1 cellular context compared by ENCODE assay signal in the genomic region with DNA sequence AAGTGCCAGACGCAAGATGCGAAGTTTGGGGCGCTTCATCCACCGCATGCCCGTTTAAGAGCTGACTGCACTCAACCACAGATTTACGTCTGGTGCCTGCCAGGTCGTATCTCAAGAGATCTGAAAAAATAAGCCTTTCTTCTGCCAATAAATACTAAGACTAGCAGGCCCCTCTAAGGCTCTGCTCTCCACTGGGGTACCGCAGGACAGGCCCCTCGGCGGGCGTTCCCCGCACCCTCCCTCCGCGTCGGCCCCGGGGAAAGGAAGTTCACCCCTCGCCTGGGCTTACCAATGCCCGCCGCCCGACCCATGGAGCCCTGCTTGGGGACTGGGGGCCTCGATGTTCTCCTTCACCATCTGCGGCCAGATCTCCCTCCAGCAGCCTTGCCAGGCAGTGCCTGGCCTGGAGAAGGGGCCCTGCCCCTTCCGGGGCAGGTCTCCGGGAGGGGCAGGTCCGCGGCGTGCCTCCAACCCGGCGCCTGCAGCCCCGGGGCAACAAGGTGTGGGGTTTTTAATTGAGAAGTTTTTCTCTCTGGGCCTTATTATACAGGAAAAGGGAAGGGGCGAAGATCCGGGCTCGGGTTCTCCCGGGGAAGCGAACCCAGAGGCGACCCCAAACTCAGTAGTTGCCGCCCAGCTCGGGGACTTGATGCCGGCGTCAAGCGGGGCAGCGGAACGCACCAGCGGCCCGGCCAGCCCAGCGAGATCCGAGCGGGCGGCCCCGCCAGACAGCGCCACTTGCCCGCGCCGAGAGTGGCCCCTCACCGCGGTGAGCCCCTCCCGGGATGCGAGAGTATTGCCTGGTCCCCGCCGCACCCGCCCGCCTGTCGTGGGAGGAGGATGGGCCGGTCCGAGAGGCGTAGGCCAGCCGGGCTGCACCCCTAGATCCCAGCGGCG.
A peak's percentile ranks its signal among the peaks of the same experiment; 100 is the strongest.
TF ChIP-seq lines count a peak whose summit lies in the region.

No MANE protein-coding gene starts in this region.

TF ChIP-seq in K562, 482 proteins besides CTCF, POLR2A, EP300 and RAD21 (continued from another document):
- TF ChIP-seq KDM5B (IDR thresholded peaks at IDR 0.05; ENCODE audit: insufficient replicate concordance, low read depth, low read length): peak; percentile 15
TF ChIP-seq in K562: peak in this region for 13.
